1 cellular context compared by ENCODE assay signal in genomic region chr10:21526184-21526951, GRCh38.
TF ChIP-seq lines count a peak whose summit lies in the region.

No MANE protein-coding gene starts in this region.

TF ChIP-seq in IMR-90, 13 proteins besides CTCF, POLR2A, EP300 and RAD21 (continued from another document):
- TF ChIP-seq, protein P1, sequence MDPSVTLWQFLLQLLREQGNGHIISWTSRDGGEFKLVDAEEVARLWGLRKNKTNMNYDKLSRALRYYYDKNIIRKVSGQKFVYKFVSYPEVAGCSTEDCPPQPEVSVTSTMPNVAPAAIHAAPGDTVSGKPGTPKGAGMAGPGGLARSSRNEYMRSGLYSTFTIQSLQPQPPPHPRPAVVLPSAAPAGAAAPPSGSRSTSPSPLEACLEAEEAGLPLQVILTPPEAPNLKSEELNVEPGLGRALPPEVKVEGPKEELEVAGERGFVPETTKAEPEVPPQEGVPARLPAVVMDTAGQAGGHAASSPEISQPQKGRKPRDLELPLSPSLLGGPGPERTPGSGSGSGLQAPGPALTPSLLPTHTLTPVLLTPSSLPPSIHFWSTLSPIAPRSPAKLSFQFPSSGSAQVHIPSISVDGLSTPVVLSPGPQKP (IDR thresholded peaks at IDR 0.05; ENCODE audit: borderline replicate concordance, low read depth, low read length), result no peak
- TF ChIP-seq CHD1 (IDR thresholded peaks at IDR 0.05; ENCODE audit: low read depth, low read length) (peak; percentile 87; the same call in 1 of the 2 replicates), RCOR1 (IDR thresholded peaks at IDR 0.05; ENCODE audit: insufficient replicate concordance, low read length) (no peak)
